1 cellular context compared by ENCODE assay signal in genomic region chr4:795726-796119, GRCh38.
TF ChIP-seq lines count a peak whose summit lies in the region.

No MANE protein-coding gene starts in this region.

TF ChIP-seq in GM23338, 12 proteins besides CTCF, POLR2A, EP300 and RAD21:
- TF ChIP-seq ZNF462 (CRISPR knock-in tag; IDR thresholded peaks at IDR 0.05) (no peak), NANOG (IDR thresholded peaks at IDR 0.05; ENCODE audit: borderline replicate concordance) (no peak)
